In the genomic region with DNA sequence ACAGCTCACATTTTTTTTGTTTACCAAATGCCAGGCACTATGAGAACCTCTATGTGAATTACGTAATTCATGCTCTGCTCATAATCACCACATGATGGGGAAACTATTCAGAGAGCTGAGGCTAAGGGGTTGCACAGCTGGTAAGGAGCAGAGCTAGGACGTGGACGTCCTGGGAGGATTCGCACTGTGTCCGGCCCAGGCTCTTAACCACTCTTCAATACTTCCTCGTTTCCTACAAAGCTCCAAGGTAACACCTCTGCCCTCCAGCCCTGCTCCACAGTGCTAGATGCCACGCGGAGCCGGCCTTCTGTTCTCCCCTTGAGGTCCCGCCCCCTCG, we compare ENCODE assay signal across 8 cellular contexts. TPM values are rescaled to one million over a fixed set of nuclear protein-coding genes. Genes with fewer than 3 reads are reported as not detected.
A peak's percentile ranks its signal among the peaks of the same experiment; 100 is the strongest.
DNase-seq lines count a peak whose midpoint lies in the region; ATAC-seq and TF ChIP-seq lines count a peak whose summit lies in the region.

No MANE protein-coding gene starts in this region.

- H3K27ac Mint-ChIP-seq in GM23338 (peak overlapping the region; percentile 41; the same call in 1 of the 2 replicates), T-cell (peak overlapping the region; percentile 56 to 83)

- POLR2A ChIA-PET in T-cell (lab: Charles Lee): interaction anchor here (0.6 to 1.9 kb wide), 7 partner anchors 19 to 69 kb away, joined by 3 to 11 read pairs (median 3); no protein-coding TSS in a partner anchor

- ATAC-seq in GM23338: no peak
- ATAC-seq in T-cell (replicated peaks in 1 of 4): peak; percentile 19 to 31 (median 21)

- H2AFZ ChIP-seq in GM23338: peak overlapping the region; percentile 19; the same call in 1 of the 2 replicates
- peak overlapping the region; percentile 10 for H2AFZ ChIP-seq in smooth muscle cell (ENCODE audit: low read depth)

- H3K4me2 ChIP-seq in GM23338 (peak overlapping the region; percentile 79), smooth muscle cell (peak overlapping the region; percentile 63)

- H3K27ac ChIP-seq in GM23338 (ENCODE audit: low read depth): 0 out of 2 replicates have a peak overlapping the region, but pooled peaks have one; percentile 7
- H3K27ac ChIP-seq in smooth muscle cell (ENCODE audit: low read depth): no peak overlapping the region

- H3K27me3 Mint-ChIP-seq in GM23338 (ENCODE audit: insufficient read depth, low read depth, poor library complexity) (peaks cover 14% of the 10 kb centered on the region), T-cell (no peaks in the 10 kb centered on the region)

- H3K9me3 Mint-ChIP-seq in GM23338: no peaks in the 10 kb centered on the region
- no peaks in the 10 kb centered on the region for H3K9me3 Mint-ChIP-seq in T-cell

- no peaks in the 10 kb centered on the region for H3K79me2 ChIP-seq in GM23338 (replicated peaks; ENCODE audit: insufficient read depth)
- no peaks in the 10 kb centered on the region for H3K79me2 ChIP-seq in smooth muscle cell (ENCODE audit: low read depth)

- H3K9me3 ChIP-seq in smooth muscle cell (replicated peaks; ENCODE audit: low read depth): no peaks in the 10 kb centered on the region

- TF ChIP-seq CTCF in GM23338 (conservative IDR thresholded peaks at IDR 0.05; ENCODE audit: low read depth in 2 of 2) (no peak), foreskin fibroblast (IDR thresholded peaks at IDR 0.05; ENCODE audit: low read depth, low read length) (no peak), smooth muscle cell (IDR thresholded peaks at IDR 0.05; ENCODE audit: borderline replicate concordance, insufficient read depth, poor library complexity, severe bottlenecking) (no peak)

- H3K4me3 Mint-ChIP-seq in GM23338 (peak overlapping the region; percentile 60), T-cell (peak overlapping the region; percentile 54 to 79 (median 55))

- H3K9me2 ChIP-seq in GM23338 (ENCODE audit: insufficient read depth): no peaks in the 10 kb centered on the region

- no peak overlapping the region for H3K9ac ChIP-seq in smooth muscle cell (ENCODE audit: low read depth)

- CTCF ChIA-PET in T-cell (lab: Charles Lee): interaction anchor here (0.6 to 3.9 kb wide), 30 partner anchors 10 to 253 kb away, joined by 3 to 39 read pairs (median 5); no protein-coding TSS in a partner anchor

- DNase-seq in GM23338 (ENCODE audit: low spot score) (no peak), T-cell (peak in 2 of 34 experiments; percentile 35 to 36), foreskin fibroblast (no peak), smooth muscle cell (lab: John Stamatoyannopoulos, UW; ENCODE audit: unreplicated experiment) (no peak), occipital lobe (lab: John Stamatoyannopoulos, UW) (no peak), DMS153 (lab: John Stamatoyannopoulos, UW) (no peak), AG20443 (ENCODE audit: low spot score) (no peak), NCI-H446 treated with DMSO at 0.1 percent for 48 hours (lab: John Stamatoyannopoulos, UW) (no peak)

- peak overlapping the region; percentile 46 for H3K4me3 ChIP-seq in GM23338
- H3K4me3 ChIP-seq in foreskin fibroblast (ENCODE audit: low read depth in 1 of 2, low read length in 2 of 2): peak overlapping the region; percentile 34 to 57
- peak overlapping the region; percentile 44 for H3K4me3 ChIP-seq in smooth muscle cell

- peaks cover 13% of the 10 kb centered on the region; the same call in 1 of the 2 replicates for H3F3A ChIP-seq in GM23338 (replicated peaks; ENCODE audit: low read depth)
- H3F3A ChIP-seq in smooth muscle cell (ENCODE audit: low read depth): no peaks in the 10 kb centered on the region

- H3K27me3 ChIP-seq in GM23338 (ENCODE audit: insufficient read depth): no peaks in the 10 kb centered on the region
- H3K27me3 ChIP-seq in smooth muscle cell (ENCODE audit: low read depth): no peaks in the 10 kb centered on the region

- H3K4me1 Mint-ChIP-seq in GM23338 (peaks cover 26% of the 10 kb centered on the region), T-cell (peaks cover 24 to 38% (median 31%) of the 10 kb centered on the region in 3 donors)

- H4K20me1 ChIP-seq in GM23338 (replicated peaks; ENCODE audit: insufficient read depth): no peaks in the 10 kb centered on the region; the same call in 1 of the 2 replicates
- no peaks in the 10 kb centered on the region for H4K20me1 ChIP-seq in smooth muscle cell (ENCODE audit: low read depth)

- H3K36me3 Mint-ChIP-seq in GM23338 (ENCODE audit: low read depth) (peaks cover 30% of the 10 kb centered on the region), T-cell (peaks cover 43% of the 10 kb centered on the region)

- WGBS in smooth muscle cell (ENCODE audit: low lambda C conversion rate): 39% methylated on average over 8 of the region's 11 CpGs

- H3K36me3 ChIP-seq in GM23338 (ENCODE audit: insufficient read depth): peaks cover 5% of the 10 kb centered on the region; the same call in 1 of the 2 replicates
- no peaks in the 10 kb centered on the region for H3K36me3 ChIP-seq in smooth muscle cell (ENCODE audit: low read depth)

- H3K4me1 ChIP-seq in GM23338 (ENCODE audit: insufficient read depth) (peaks cover 12% of the 10 kb centered on the region), smooth muscle cell (ENCODE audit: low read depth) (no peaks in the 10 kb centered on the region)

TF ChIP-seq in GM23338, 12 proteins besides CTCF, POLR2A, EP300 and RAD21:
- TF ChIP-seq, protein P1, sequence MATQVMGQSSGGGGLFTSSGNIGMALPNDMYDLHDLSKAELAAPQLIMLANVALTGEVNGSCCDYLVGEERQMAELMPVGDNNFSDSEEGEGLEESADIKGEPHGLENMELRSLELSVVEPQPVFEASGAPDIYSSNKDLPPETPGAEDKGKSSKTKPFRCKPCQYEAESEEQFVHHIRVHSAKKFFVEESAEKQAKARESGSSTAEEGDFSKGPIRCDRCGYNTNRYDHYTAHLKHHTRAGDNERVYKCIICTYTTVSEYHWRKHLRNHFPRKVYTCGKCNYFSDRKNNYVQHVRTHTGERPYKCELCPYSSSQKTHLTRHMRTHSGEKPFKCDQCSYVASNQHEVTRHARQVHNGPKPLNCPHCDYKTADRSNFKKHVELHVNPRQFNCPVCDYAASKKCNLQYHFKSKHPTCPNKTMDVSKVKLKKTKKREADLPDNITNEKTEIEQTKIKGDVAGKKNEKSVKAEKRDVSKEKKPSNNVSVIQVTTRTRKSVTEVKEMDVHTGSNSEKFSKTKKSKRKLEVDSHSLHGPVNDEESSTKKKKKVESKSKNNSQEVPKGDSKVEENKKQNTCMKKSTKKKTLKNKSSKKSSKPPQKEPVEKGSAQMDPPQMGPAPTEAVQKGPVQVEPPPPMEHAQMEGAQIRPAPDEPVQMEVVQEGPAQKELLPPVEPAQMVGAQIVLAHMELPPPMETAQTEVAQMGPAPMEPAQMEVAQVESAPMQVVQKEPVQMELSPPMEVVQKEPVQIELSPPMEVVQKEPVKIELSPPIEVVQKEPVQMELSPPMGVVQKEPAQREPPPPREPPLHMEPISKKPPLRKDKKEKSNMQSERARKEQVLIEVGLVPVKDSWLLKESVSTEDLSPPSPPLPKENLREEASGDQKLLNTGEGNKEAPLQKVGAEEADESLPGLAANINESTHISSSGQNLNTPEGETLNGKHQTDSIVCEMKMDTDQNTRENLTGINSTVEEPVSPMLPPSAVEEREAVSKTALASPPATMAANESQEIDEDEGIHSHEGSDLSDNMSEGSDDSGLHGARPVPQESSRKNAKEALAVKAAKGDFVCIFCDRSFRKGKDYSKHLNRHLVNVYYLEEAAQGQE (IDR thresholded peaks at IDR 0.05; ENCODE audit: unreplicated experiment): no peak
- peak; percentile 51 for TF ChIP-seq POLR2AphosphoS5 (IDR thresholded peaks at IDR 0.05; ENCODE audit: low read depth)

RNA-seq across cellular contexts. Expression of a gene that starts 8.7 kb away (rescaled TPM):
- 31.0 and 33.7 TPM in 2 replicates for total RNA-seq in GM23338 (2014; rRNA removed; shearing (Covaris generic))
- 13.1 and 16.8 TPM in 2 replicates for polyA plus RNA-seq in GM23338 (2016; fragmentation: Nextera tagmentation; extraction: Ambion mirVana)
- 100 to 1,000 TPM in 4 of 5 donors, 10 to 100 TPM in 1; 92.8 to 184 (median 166) TPM for total RNA-seq in T-cell
- 18.2 and 19.3 TPM in 2 replicates for total RNA-seq in smooth muscle cell
- polyA plus RNA-seq in smooth muscle cell: 14.1 and 16.0 TPM in 2 replicates
- total RNA-seq in occipital lobe: 4.1 TPM

RNA-seq across cellular contexts. Expression of a gene that starts 25.6 kb away (rescaled TPM):
- 40.5 and 49.4 TPM in 2 replicates for total RNA-seq in GM23338 (2014; rRNA removed; shearing (Covaris generic))
- polyA plus RNA-seq in GM23338 (2016; fragmentation: Nextera tagmentation; extraction: Ambion mirVana): 21.9 and 23.9 TPM in 2 replicates
- 10 to 100 TPM; 27.5 to 55.2 (median 47.7) TPM for total RNA-seq in T-cell
- 17.7 and 18.6 TPM in 2 replicates for total RNA-seq in smooth muscle cell
- 12.9 and 14.4 TPM in 2 replicates for polyA plus RNA-seq in smooth muscle cell
- 30.4 TPM for total RNA-seq in occipital lobe

RNA-seq across cellular contexts. Expression of a gene that starts 58.3 kb away (rescaled TPM):
- 1.0 and 1.4 TPM in 2 replicates for total RNA-seq in GM23338 (2014; rRNA removed; shearing (Covaris generic))
- polyA plus RNA-seq in GM23338 (2016; fragmentation: Nextera tagmentation; extraction: Ambion mirVana) (0.39 and 0.63 TPM in 2 replicates), smooth muscle cell (2.9 and 4.6 TPM in 2 replicates)
- total RNA-seq in T-cell (100 to 1,000 TPM in 3 of 5 donors, 10 to 100 TPM in 2; 67.6 to 170 (median 157) TPM), smooth muscle cell (5.4 and 5.9 TPM in 2 replicates), occipital lobe (2.5 TPM)
